In the genomic region with DNA sequence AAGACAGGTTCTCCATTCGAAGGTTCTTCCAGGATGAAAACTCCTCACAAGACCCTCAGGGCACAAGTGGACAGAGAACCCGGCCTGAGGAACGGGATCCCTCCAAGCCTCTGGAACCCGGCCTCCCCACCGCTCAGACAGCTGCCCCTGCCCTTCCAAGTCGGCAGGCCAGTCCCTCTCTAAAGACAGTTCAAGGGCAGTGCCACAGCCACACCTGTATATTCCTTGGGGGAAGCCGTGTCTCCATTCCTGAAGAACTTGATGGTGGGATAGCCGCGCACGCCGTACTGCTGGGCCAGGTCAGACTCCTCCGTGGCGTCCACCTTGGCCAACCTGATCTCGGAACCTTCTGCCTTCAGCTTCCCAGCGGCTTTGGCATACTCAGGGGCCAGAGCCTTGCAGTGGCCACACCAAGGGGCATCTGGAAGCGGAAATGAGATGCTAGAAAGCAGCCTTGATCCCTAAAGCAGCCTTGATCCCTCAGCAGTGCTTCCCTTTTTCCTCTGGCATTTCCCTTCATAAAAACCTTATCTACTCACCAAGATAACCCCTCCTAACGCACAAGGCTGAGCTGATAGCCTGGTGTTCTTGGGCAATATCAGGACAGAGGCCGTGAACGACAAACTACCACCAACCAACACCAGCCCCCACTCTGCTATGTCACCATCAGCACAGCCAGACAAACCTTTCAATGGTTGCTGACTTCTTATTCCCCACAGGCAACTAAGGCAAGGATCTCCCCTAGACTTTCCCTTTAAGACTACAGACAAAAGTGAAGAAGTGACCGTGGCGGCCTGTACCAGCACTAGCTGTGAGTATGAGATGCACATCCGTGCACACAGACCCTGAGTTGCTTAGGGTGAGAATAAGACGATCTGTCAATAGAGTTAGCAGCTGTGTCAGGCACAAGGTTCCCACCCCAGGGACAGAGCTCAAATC, we compare ENCODE assay signal across 7 cellular contexts. TPM values are rescaled to one million over a fixed set of nuclear protein-coding genes. Genes with fewer than 3 reads are reported as not detected.
A peak's percentile ranks its signal among the peaks of the same experiment; 100 is the strongest.
DNase-seq lines count a peak whose midpoint lies in the region; ATAC-seq, FAIRE-seq and TF ChIP-seq lines count a peak whose summit lies in the region.

No MANE protein-coding gene starts in this region.

- no peak overlapping the region for H2AFZ ChIP-seq in SU-DHL-6 (ENCODE audit: low read depth, low read length, severe bottlenecking)

- peak overlapping the region; percentile 90 for H3K9ac ChIP-seq in SU-DHL-6 (ENCODE audit: low read length)

- H3K4me2 ChIP-seq in SU-DHL-6 (ENCODE audit: low read depth, low read length, poor library complexity, severe bottlenecking): peak overlapping the region; percentile 81

- no peaks in the 10 kb centered on the region for H3K9me2 ChIP-seq in SU-DHL-6 (replicated peaks; ENCODE audit: insufficient read depth, low read length)

- peak overlapping the region; percentile 54 for H3K27ac ChIP-seq in SU-DHL-6 (ENCODE audit: low read depth, low read length)
- peak overlapping the region; percentile 87 to 93 for H3K27ac ChIP-seq in small intestine (ENCODE audit: low read depth in 1 of 2, low read length in 1 of 2)

- H3K27me3 ChIP-seq in HAP-1 (ENCODE audit: low read depth): no peaks in the 10 kb centered on the region
- H3K27me3 ChIP-seq in SU-DHL-6 (ENCODE audit: low read length): no peaks in the 10 kb centered on the region
- H3K27me3 ChIP-seq in small intestine (ENCODE audit: control insufficient read depth in 2 of 2, insufficient read depth in 2 of 2, low read length in 2 of 2): no peaks in the 10 kb centered on the region

- peaks cover 66% of the 10 kb centered on the region for H3K36me3 ChIP-seq in HAP-1 (replicated peaks)
- H3K36me3 ChIP-seq in SU-DHL-6 (ENCODE audit: low read length): peaks cover 5% of the 10 kb centered on the region
- H3K36me3 ChIP-seq in small intestine (ENCODE audit: control insufficient read depth in 2 of 2, insufficient read depth in 2 of 2, low read length in 2 of 2): peaks cover 0 to 10% of the 10 kb centered on the region in 2 donors

- H3K4me1 ChIP-seq in HAP-1 (peaks cover 14% of the 10 kb centered on the region), small intestine (ENCODE audit: control insufficient read depth in 2 of 2, insufficient read depth in 1 of 2, low read depth in 1 of 2, low read length in 1 of 2) (peaks cover 4 to 7% of the 10 kb centered on the region in 2 donors)

- 16 to 45% (median 24%) methylated on average over 23 of the region's 23 CpGs for WGBS in small intestine, 3 donors

- H3K9me3 ChIP-seq in HAP-1 (no peaks in the 10 kb centered on the region), SU-DHL-6 (ENCODE audit: insufficient read depth, low read length) (no peaks in the 10 kb centered on the region), small intestine (ENCODE audit: control insufficient read depth, low read depth) (no peaks in the 10 kb centered on the region)

- in situ Hi-C loops in HAP-1 (cut with MboI; ENCODE audit: low sequenced_read_pairs): no loop called here

- 0 out of 2 replicates have a peak, but pooled peaks cover 3% of the 10 kb centered on the region for H4K20me1 ChIP-seq in SU-DHL-6 (ENCODE audit: low read depth, low read length)

- TF ChIP-seq CTCF in SU-DHL-6 (IDR thresholded peaks at IDR 0.05; ENCODE audit: insufficient read depth, low read length, poor library complexity, severe bottlenecking) (no peak), fibroblast of villous mesenchyme (IDR thresholded peaks at IDR 0.05; ENCODE audit: insufficient read depth, low read depth, low read length) (no peak)

- H3F3A ChIP-seq in SU-DHL-6 (ENCODE audit: insufficient read depth): peaks cover 4% of the 10 kb centered on the region; the same call in 1 of the 2 replicates

- no peak for FAIRE-seq in small intestine (lab: Jason Lieb, UNC)

- H3K4me3 ChIP-seq in HAP-1: peak overlapping the region; percentile 81
- H3K4me3 ChIP-seq in SU-DHL-6 (ENCODE audit: insufficient read depth, low read length, poor library complexity, severe bottlenecking): peak overlapping the region; percentile 87
- H3K4me3 ChIP-seq in fibroblast of villous mesenchyme (ENCODE audit: low read depth, low read length): peak overlapping the region; percentile 71
- H3K4me3 ChIP-seq in small intestine (ENCODE audit: low read depth in 1 of 2, low read length in 2 of 2): peak overlapping the region; percentile 87 to 96

- ATAC-seq in HG03139 (IDR thresholded peaks at IDR 0.05; ENCODE audit: unreplicated experiment) (no peak), HG03378 (IDR thresholded peaks at IDR 0.05; ENCODE audit: unreplicated experiment) (no peak)

- peaks cover 59% of the 10 kb centered on the region for H3K79me2 ChIP-seq in SU-DHL-6 (ENCODE audit: insufficient read depth, low read length)

- no peak for DNase-seq in HAP-1 (ENCODE audit: low spot score in 2 of 2)
- DNase-seq in fibroblast of villous mesenchyme (ENCODE audit: low read depth): peak; percentile 82
- peak; percentile 80 for DNase-seq in small intestine
- DNase-seq in D341Med (ENCODE audit: low spot score): no peak

RNA-seq across cellular contexts. Expression of a gene that starts 1.1 kb away (rescaled TPM):
- total RNA-seq in fibroblast of villous mesenchyme: 735 and 809 TPM in 2 replicates
- 1,000 to 10,000 TPM; 1,002 to 1,191 (median 1,009) TPM for polyA plus RNA-seq in small intestine

RNA-seq across cellular contexts. Expression of a gene that starts 11.9 kb away (rescaled TPM):
- 106 and 181 TPM in 2 replicates for total RNA-seq in fibroblast of villous mesenchyme
- 100 to 1,000 TPM; 310 to 411 (median 372) TPM for polyA plus RNA-seq in small intestine

RNA-seq across cellular contexts. Expression of a gene that starts 24.4 kb away (rescaled TPM):
- total RNA-seq in fibroblast of villous mesenchyme: not detected in 2 replicates
- 1 to 10 TPM in 1 of 3 donors, under 1 TPM in 1, not detected in 1; 0.49 to 2.5 TPM for polyA plus RNA-seq in small intestine

RNA-seq across cellular contexts. Expression of a gene that starts 26.1 kb away (rescaled TPM):
- total RNA-seq in fibroblast of villous mesenchyme: 55.7 and 96.6 TPM in 2 replicates
- 10 to 100 TPM; 19.5 to 87.6 (median 45.9) TPM for polyA plus RNA-seq in small intestine

RNA-seq across cellular contexts. Expression of a gene that starts 32.1 kb away (rescaled TPM):
- total RNA-seq in fibroblast of villous mesenchyme: 120 and 134 TPM in 2 replicates
- 10 to 100 TPM; 22.8 to 86.7 (median 26.7) TPM for polyA plus RNA-seq in small intestine

Comparison
In these comparisons a context has a peak if more than half of its experiments do, and no peak if none do; other contexts are left out.
1. DNase-seq: peak in fibroblast of villous mesenchyme (single experiment) and small intestine (single experiment); none in HAP-1 (0 of 2) and D341Med (single experiment).
2. Peak in every context shown above with its lines, with median percentiles within 50 percentile points of each other: H3K4me3 ChIP-seq.